21 cellular contexts compared by ENCODE assay signal in genomic region chr6:112911949-112912348, GRCh38.
DNase-seq lines count a peak whose midpoint lies in the region; ATAC-seq and TF ChIP-seq lines count a peak whose summit lies in the region.
"Had no signal": no experiment of that assay in that cellular context is flagged by ENCODE, and none has a peak within 500 bp of the region (broad histone marks: within the 10 kb centered on the region; RNA-seq: fewer than 3 reads in every experiment).

No MANE protein-coding gene starts in this region.

- no peaks in the 10 kb centered on the region for H3K9me3 ChIP-seq in body of pancreas
- H3K9me3 ChIP-seq: right lobe of liver had no signal

- no peak overlapping the region for H3K4me3 ChIP-seq in body of pancreas
- H3K4me3 ChIP-seq: right lobe of liver had no signal

- intact Hi-C loops in left cardiac atrium (cut with DNase I) (no loop called here), body of pancreas (cut with DNase I) (no loop called here)

- peak; percentile 32 for DNase-seq in A172 (ENCODE audit: low spot score)
- peak; percentile 67 for DNase-seq in GM04504 (ENCODE audit: low read depth)
- DNase-seq in chondrocyte (ENCODE audit: low spot score), result no peak
- DNase-seq in left cardiac atrium, result no peak
- DNase-seq in activated naive CD8-positive, alpha-beta T cell treated with anti-CD3 and anti-CD28 coated beads, Interleukin-2, amount 50 U/mL, for 24 hours, result no peak
- no peak for DNase-seq in body of pancreas
- DNase-seq: activated CD4-positive, alpha-beta T cell treated with anti-CD3 and anti-CD28 coated beads for 36 hours; activated naive CD4-positive, alpha-beta T cell treated with anti-CD3 and anti-CD28 coated beads for 36 hours; activated T-cell treated with anti-CD3 and anti-CD28 coated beads, Interleukin-2, amount 50 U/mL, for 48 hours; anterior cingulate cortex; CD4-positive, CD25-positive, alpha-beta regulatory T cell; glutamatergic neuron; HFFc6; KG1; naive thymus-derived CD8-positive, alpha-beta T cell; NCI-H187; right lobe of liver had no signal

- no peak for TF ChIP-seq POLR2A in body of pancreas (IDR thresholded peaks at IDR 0.05)

- H3K27ac ChIP-seq in body of pancreas, result no peak overlapping the region
- H3K27ac ChIP-seq: parathyroid adenoma, right lobe of liver had no signal

- no peaks in the 10 kb centered on the region for H3K27me3 ChIP-seq in body of pancreas
- H3K27me3 ChIP-seq: right lobe of liver had no signal

- H3K4me1 Mint-ChIP-seq in chondrocyte (ENCODE audit: low read depth), result peaks cover 46% of the 10 kb centered on the region
- H3K4me1 Mint-ChIP-seq in activated naive CD8-positive, alpha-beta T cell treated with anti-CD3 and anti-CD28 coated beads, Interleukin-2, amount 50 U/mL, for 24 hours, result no peaks in the 10 kb centered on the region
- H3K4me1 Mint-ChIP-seq: activated CD4-positive, alpha-beta T cell treated with anti-CD3 and anti-CD28 coated beads for 36 hours; CD4-positive, CD25-positive, alpha-beta regulatory T cell; naive thymus-derived CD8-positive, alpha-beta T cell had no signal

- H3K4me3 Mint-ChIP-seq in chondrocyte (ENCODE audit: unreplicated experiment), result no peak overlapping the region
- no peak overlapping the region for H3K4me3 Mint-ChIP-seq in activated naive CD8-positive, alpha-beta T cell treated with anti-CD3 and anti-CD28 coated beads, Interleukin-2, amount 50 U/mL, for 24 hours
- H3K4me3 Mint-ChIP-seq: activated CD4-positive, alpha-beta T cell treated with anti-CD3 and anti-CD28 coated beads for 36 hours; activated naive CD4-positive, alpha-beta T cell treated with anti-CD3 and anti-CD28 coated beads for 36 hours; CD4-positive, CD25-positive, alpha-beta regulatory T cell; HFFc6; naive thymus-derived CD8-positive, alpha-beta T cell had no signal

- no peaks in the 10 kb centered on the region for H3K4me1 ChIP-seq in body of pancreas
- H3K4me1 ChIP-seq: parathyroid adenoma, right lobe of liver had no signal

- TF ChIP-seq CTCF in chondrocyte (IDR thresholded peaks at IDR 0.05), result no peak
- no peak for TF ChIP-seq CTCF in body of pancreas (IDR thresholded peaks at IDR 0.05)

- peak overlapping the region; percentile 96 for H3K27ac Mint-ChIP-seq in chondrocyte (ENCODE audit: unreplicated experiment)
- H3K27ac Mint-ChIP-seq in activated naive CD8-positive, alpha-beta T cell treated with anti-CD3 and anti-CD28 coated beads, Interleukin-2, amount 50 U/mL, for 24 hours, result no peak overlapping the region
- H3K27ac Mint-ChIP-seq: activated CD4-positive, alpha-beta T cell treated with anti-CD3 and anti-CD28 coated beads for 36 hours; activated naive CD4-positive, alpha-beta T cell treated with anti-CD3 and anti-CD28 coated beads for 36 hours; CD4-positive, CD25-positive, alpha-beta regulatory T cell; naive thymus-derived CD8-positive, alpha-beta T cell had no signal

- H3K36me3 ChIP-seq in body of pancreas (replicated peaks in 1 of 2; ENCODE audit: insufficient read depth in 1 of 2, low read depth in 2 of 2), result no peaks in the 10 kb centered on the region
- H3K36me3 ChIP-seq: right lobe of liver had no signal

- H3K9me3 Mint-ChIP-seq in chondrocyte (ENCODE audit: low read depth), result peaks cover 4% of the 10 kb centered on the region
- H3K9me3 Mint-ChIP-seq in activated naive CD8-positive, alpha-beta T cell treated with anti-CD3 and anti-CD28 coated beads, Interleukin-2, amount 50 U/mL, for 24 hours, result no peaks in the 10 kb centered on the region
- H3K9me3 Mint-ChIP-seq: activated naive CD4-positive, alpha-beta T cell treated with anti-CD3 and anti-CD28 coated beads for 36 hours; HFFc6 had no signal

- 63 to 82% methylated on average over 3 of the region's 3 CpGs for WGBS in body of pancreas, 2 donors

- peaks cover 3% of the 10 kb centered on the region for H3K36me3 Mint-ChIP-seq in chondrocyte (ENCODE audit: low read depth)
- H3K36me3 Mint-ChIP-seq in activated naive CD8-positive, alpha-beta T cell treated with anti-CD3 and anti-CD28 coated beads, Interleukin-2, amount 50 U/mL, for 24 hours (ENCODE audit: low read depth), result no peaks in the 10 kb centered on the region
- H3K36me3 Mint-ChIP-seq: CD4-positive, CD25-positive, alpha-beta regulatory T cell; naive thymus-derived CD8-positive, alpha-beta T cell had no signal

- peak; percentile 67 to 73 for ATAC-seq in left cardiac atrium
- ATAC-seq in activated naive CD8-positive, alpha-beta T cell treated with anti-CD3 and anti-CD28 coated beads, Interleukin-2, amount 50 U/mL, for 24 hours, result no peak
- ATAC-seq in body of pancreas, result no peak
- no peak for ATAC-seq in GM19395 (IDR thresholded peaks at IDR 0.05; ENCODE audit: unreplicated experiment)
- no peak for ATAC-seq in GM19463 (IDR thresholded peaks at IDR 0.05; ENCODE audit: unreplicated experiment)
- ATAC-seq: activated CD4-positive, alpha-beta T cell treated with anti-CD3 and anti-CD28 coated beads for 36 hours; esophagus mucosa; naive thymus-derived CD8-positive, alpha-beta T cell; right lobe of liver had no signal

- H3K27me3 Mint-ChIP-seq in chondrocyte (ENCODE audit: low read depth), result no peaks in the 10 kb centered on the region
- no peaks in the 10 kb centered on the region for H3K27me3 Mint-ChIP-seq in activated naive CD8-positive, alpha-beta T cell treated with anti-CD3 and anti-CD28 coated beads, Interleukin-2, amount 50 U/mL, for 24 hours
- H3K27me3 Mint-ChIP-seq: activated CD4-positive, alpha-beta T cell treated with anti-CD3 and anti-CD28 coated beads for 36 hours; CD4-positive, CD25-positive, alpha-beta regulatory T cell; naive thymus-derived CD8-positive, alpha-beta T cell had no signal

Comparison
In these comparisons a context has a peak if more than half of its experiments do, and no peak if none do; other contexts are left out.
1. DNase-seq: peak in A172 (single experiment) and GM04504 (single experiment); none in chondrocyte (single experiment), left cardiac atrium (single experiment), activated naive CD8-positive, alpha-beta T cell treated with anti-CD3 and anti-CD28 coated beads, Interleukin-2, amount 50 U/mL, for 24 hours (single experiment) and body of pancreas (0 of 4).
2. ATAC-seq: peak in left cardiac atrium (2 of 2); none in activated naive CD8-positive, alpha-beta T cell treated with anti-CD3 and anti-CD28 coated beads, Interleukin-2, amount 50 U/mL, for 24 hours (single experiment), body of pancreas (single experiment), GM19395 (single experiment) and GM19463 (single experiment).